Comparison of ENCODE assay signal across 29 cellular contexts in the genomic region with DNA sequence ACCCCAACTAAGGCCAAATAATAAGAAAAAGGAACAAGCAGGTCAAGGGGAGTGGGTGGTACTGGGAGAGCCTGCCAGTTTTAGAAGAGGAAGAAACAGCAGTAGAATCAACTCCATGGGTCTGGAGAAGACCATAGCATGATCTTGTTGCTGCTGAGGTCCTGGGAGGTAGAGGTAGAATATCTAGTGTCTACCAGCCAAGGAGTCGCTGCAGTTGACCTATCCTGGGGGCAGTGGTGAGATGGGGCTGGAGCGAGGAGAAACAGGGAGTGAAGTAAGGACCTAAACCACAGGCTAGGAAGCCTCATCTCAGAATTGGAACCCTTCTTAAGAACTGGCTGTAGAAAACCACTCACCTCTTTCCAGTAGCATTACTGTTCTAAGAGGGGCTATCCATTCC. TPM values are rescaled to one million over a fixed set of nuclear protein-coding genes. Genes with fewer than 3 reads are reported as not detected.
DNase-seq lines count a peak whose midpoint lies in the region; ATAC-seq and TF ChIP-seq lines count a peak whose summit lies in the region.
"Had no signal": no experiment of that assay in that cellular context is flagged by ENCODE, and none has a peak within 500 bp of the region (broad histone marks: within the 10 kb centered on the region; RNA-seq: fewer than 3 reads in every experiment).

No MANE protein-coding gene starts in this region.

- no peak for TF ChIP-seq CTCF in right atrium auricular region (IDR thresholded peaks at IDR 0.05)
- TF ChIP-seq CTCF in heart right ventricle (IDR thresholded peaks at IDR 0.05), result no peak
- no peak for TF ChIP-seq CTCF in spleen (IDR thresholded peaks at IDR 0.05 in 8 of 11, conservative IDR thresholded peaks at IDR 0.05 in 3 of 11)
- no peak for TF ChIP-seq CTCF in testis (IDR thresholded peaks at IDR 0.05)

- H2BK5ac ChIP-seq in mesenchymal stem cell (ENCODE audit: low read depth, low read length, poor library complexity, severe bottlenecking), result no peak overlapping the region

- peak; percentile 56 for DNase-seq in right atrium auricular region (ENCODE audit: low spot score)
- no peak for DNase-seq in heart right ventricle
- DNase-seq in spleen, result no peak
- DNase-seq in testis, result no peak
- DNase-seq in effector CD4-positive, alpha-beta T cell, result no peak
- DNase-seq in mesenchymal stem cell, result no peak
- DNase-seq: AML-193; CD4-positive, alpha-beta memory T cell; COR-L47; DMS 273 treated with DMSO at 0.1 percent for 48 hours; DMS79; EL; GDM1; GOT3; HCEC 1CT; IMR-90; KG1; MM.1S; NCI-H2029 treated with DMSO at 0.1 percent for 48 hours; NCI-H2227 treated with DMSO at 0.1 percent for 48 hours; NCI-H526 treated with DMSO at 0.1 percent for 48 hours; SHP77 treated with DMSO at 0.1 percent for 48 hours had no signal

- WGBS in heart right ventricle, 2 donors, result 89 to 93% methylated on average over 2 of the region's 2 CpGs
- 76 to 90% (median 88%) methylated on average over 2 of the region's 2 CpGs for WGBS in spleen, 5 donors
- 77 to 98% methylated on average over 2 of the region's 2 CpGs for WGBS in testis, 2 donors
- WGBS in mesenchymal stem cell, result 88% methylated on average over 1 of the region's 2 CpGs

- H3K4me1 ChIP-seq in right atrium auricular region (peaks cover 0 to 56% of the 10 kb centered on the region in 2 donors), heart right ventricle (peaks cover 5 to 78% (median 42%) of the 10 kb centered on the region in 9 donors), spleen (peaks cover 4 to 99% (median 59%) of the 10 kb centered on the region in 6 donors), testis (peaks cover 28% of the 10 kb centered on the region), mesenchymal stem cell (ENCODE audit: control insufficient read depth, insufficient read depth, low read depth, low read length) (no peaks in the 10 kb centered on the region)
- H3K4me1 ChIP-seq: A549 had no signal

- H3K4me2 ChIP-seq in mesenchymal stem cell (ENCODE audit: low read length, poor library complexity, severe bottlenecking), result no peak overlapping the region
- H3K4me2 ChIP-seq: A549 had no signal

- no peak overlapping the region for H2BK120ac ChIP-seq in mesenchymal stem cell (ENCODE audit: low read depth, low read length)

- no peaks in the 10 kb centered on the region for H3K9me3 Mint-ChIP-seq in dendritic cell treated with granulocyte-macrophage colony-stimulating factor and Interleukin-4, amounts not matched to agents 40 ng/mL and 50 ng/mL, for 4 days
- H3K9me3 Mint-ChIP-seq: CD4-positive, alpha-beta memory T cell had no signal

- H3K9me3 ChIP-seq in right atrium auricular region (no peaks in the 10 kb centered on the region), heart right ventricle (no peaks in the 10 kb centered on the region), spleen (no peaks in the 10 kb centered on the region), testis (no peaks in the 10 kb centered on the region), mesenchymal stem cell (ENCODE audit: control insufficient read depth, low read length) (no peaks in the 10 kb centered on the region)
- H3K9me3 ChIP-seq: A549; BLaER1 treated with 17β-estradiol and CSF1 and Interleukin-3, amounts not matched to agents 10 nM and 100 nM had no signal

- no peak overlapping the region for H2AFZ ChIP-seq in mesenchymal stem cell (ENCODE audit: low read depth, low read length)

- no peaks in the 10 kb centered on the region for H3K79me1 ChIP-seq in mesenchymal stem cell (replicated peaks; ENCODE audit: low read length, poor library complexity, severe bottlenecking)

- no peak for ATAC-seq in heart right ventricle
- ATAC-seq: A549, GM12878, Panc1 had no signal

- H3K27me3 Mint-ChIP-seq in dendritic cell treated with granulocyte-macrophage colony-stimulating factor and Interleukin-4, amounts not matched to agents 40 ng/mL and 50 ng/mL, for 4 days, result peaks cover 8% of the 10 kb centered on the region

- no peak for TF ChIP-seq POLR2A in spleen (IDR thresholded peaks at IDR 0.05)
- TF ChIP-seq POLR2A in testis (IDR thresholded peaks at IDR 0.05), result no peak

- H3K4me1 Mint-ChIP-seq in dendritic cell treated with granulocyte-macrophage colony-stimulating factor and Interleukin-4, amounts not matched to agents 40 ng/mL and 50 ng/mL, for 4 days (ENCODE audit: low read depth), result peaks cover 60% of the 10 kb centered on the region
- H3K4me1 Mint-ChIP-seq: CD4-positive, alpha-beta memory T cell had no signal

- H3K36me3 Mint-ChIP-seq in dendritic cell treated with granulocyte-macrophage colony-stimulating factor and Interleukin-4, amounts not matched to agents 40 ng/mL and 50 ng/mL, for 4 days (ENCODE audit: low read depth), result no peaks in the 10 kb centered on the region
- H3K36me3 Mint-ChIP-seq: CD4-positive, alpha-beta memory T cell had no signal

- no peak overlapping the region for H3K4ac ChIP-seq in mesenchymal stem cell (ENCODE audit: low read depth in 1 of 2, low read length in 2 of 2)

- no peak overlapping the region for H3K9ac ChIP-seq in mesenchymal stem cell (ENCODE audit: low read length)
- H3K9ac ChIP-seq: BLaER1 treated with 17β-estradiol and CSF1 and Interleukin-3, amounts not matched to agents 10 nM and 100 nM had no signal

- H3K27me3 ChIP-seq in right atrium auricular region (no peaks in the 10 kb centered on the region), heart right ventricle (peaks cover 0 to 8% (median 0%) of the 10 kb centered on the region in 7 donors), spleen (replicated peaks in 1 of 7) (peaks cover 0 to 4% (median 0%) of the 10 kb centered on the region in 7 donors), testis (no peaks in the 10 kb centered on the region), mesenchymal stem cell (ENCODE audit: control insufficient read depth in 1 of 2, insufficient read depth in 1 of 2, low read length in 2 of 2) (peaks cover 0 to 18% of the 10 kb centered on the region in 2 experiments)
- H3K27me3 ChIP-seq: BLaER1 treated with 17β-estradiol and CSF1 and Interleukin-3, amounts not matched to agents 10 nM and 100 nM had no signal

- peak overlapping the region; percentile 85 for H3K27ac Mint-ChIP-seq in dendritic cell treated with granulocyte-macrophage colony-stimulating factor and Interleukin-4, amounts not matched to agents 40 ng/mL and 50 ng/mL, for 4 days

- peak overlapping the region; percentile 59 for H3K4me3 Mint-ChIP-seq in dendritic cell treated with granulocyte-macrophage colony-stimulating factor and Interleukin-4, amounts not matched to agents 40 ng/mL and 50 ng/mL, for 4 days
- H3K4me3 Mint-ChIP-seq: CD4-positive, alpha-beta memory T cell had no signal

- H3K36me3 ChIP-seq in right atrium auricular region, result peaks cover 5% of the 10 kb centered on the region
- H3K36me3 ChIP-seq in heart right ventricle, result peaks cover 0 to 81% (median 0%) of the 10 kb centered on the region in 9 donors
- H3K36me3 ChIP-seq in spleen, result peaks cover 0 to 51% (median 0%) of the 10 kb centered on the region in 6 donors
- H3K36me3 ChIP-seq in testis (ENCODE audit: low read depth, missing control alignments), result no peaks in the 10 kb centered on the region
- H3K36me3 ChIP-seq in mesenchymal stem cell (ENCODE audit: control insufficient read depth in 1 of 2, insufficient read depth in 2 of 2, low read depth in 1 of 2, low read length in 2 of 2), result peaks cover 0 to 9% of the 10 kb centered on the region in 2 experiments
- H3K36me3 ChIP-seq: BLaER1 treated with 17β-estradiol and CSF1 and Interleukin-3, amounts not matched to agents 10 nM and 100 nM had no signal

- H2AK5ac ChIP-seq in mesenchymal stem cell (ENCODE audit: low read length, severe bottlenecking), result no peak overlapping the region

- intact Hi-C loops in heart right ventricle (cut with DNase I), result no loop called here
- intact Hi-C loops in dendritic cell treated with granulocyte-macrophage colony-stimulating factor and Interleukin-4, amounts not matched to agents 40 ng/mL and 50 ng/mL, for 4 days (cut with micrococcal nuclease), result loop anchor here (1.0 kb wide), 1 partner anchor 13 kb away; no protein-coding TSS in a partner anchor
- intact Hi-C loops in spleen (cut with DNase I; ENCODE audit: low total_unique reads), result no loop called here
- intact Hi-C loops in testis (cut with DNase I; ENCODE audit: low total_unique reads), result no loop called here

- no peak overlapping the region for H2BK12ac ChIP-seq in mesenchymal stem cell (ENCODE audit: low read length in 2 of 2)

- no peak overlapping the region for H2BK15ac ChIP-seq in mesenchymal stem cell (ENCODE audit: low read depth, poor library complexity, severe bottlenecking)

- no peak overlapping the region for H3K14ac ChIP-seq in mesenchymal stem cell (ENCODE audit: low read length in 2 of 2)

- no peak overlapping the region for H3K4me3 ChIP-seq in right atrium auricular region
- no peak overlapping the region for H3K4me3 ChIP-seq in heart right ventricle
- no peak overlapping the region for H3K4me3 ChIP-seq in spleen
- no peak overlapping the region for H3K4me3 ChIP-seq in testis
- H3K4me3 ChIP-seq in mesenchymal stem cell (ENCODE audit: insufficient read depth in 1 of 2, low read depth in 1 of 2, low read length in 2 of 2), result no peak overlapping the region
- H3K4me3 ChIP-seq: A549; BLaER1 treated with 17β-estradiol and CSF1 and Interleukin-3, amounts not matched to agents 10 nM and 100 nM; GM12878 had no signal

- no peak overlapping the region for H4K8ac ChIP-seq in mesenchymal stem cell (ENCODE audit: low read length)

- H3K27ac ChIP-seq in right atrium auricular region (no peak overlapping the region), heart right ventricle (peak overlapping the region in 2 of 10 donors; percentile 26 to 95), spleen (peak overlapping the region in 5 of 8 donors; percentile 11 to 42 (median 32)), testis (peak overlapping the region in 1 of 2 donors; percentile 8), mesenchymal stem cell (ENCODE audit: low read length, poor library complexity, severe bottlenecking) (no peak overlapping the region)
- H3K27ac ChIP-seq: A549, RWPE1 had no signal

- no peak overlapping the region for H3K23ac ChIP-seq in mesenchymal stem cell (ENCODE audit: low read length in 2 of 2)

- no peak overlapping the region for H3K18ac ChIP-seq in mesenchymal stem cell (ENCODE audit: low read depth in 1 of 2, low read length in 2 of 2)

- no peak overlapping the region for H4K91ac ChIP-seq in mesenchymal stem cell (ENCODE audit: low read length)

RNA-seq across cellular contexts. Expression of gene ROBO4, which starts 8.0 kb away (rescaled TPM):
- total RNA-seq in right atrium auricular region (10 to 100 TPM; 16.2 to 21.6 TPM), heart right ventricle (10 to 100 TPM; 14.2 to 42.6 (median 22.0) TPM), spleen (100 to 1,000 TPM in 6 of 7 donors, 10 to 100 TPM in 1; 96.9 to 246 (median 147) TPM), testis (1 to 10 TPM; 5.7 to 8.4 TPM)
- polyA plus RNA-seq in heart right ventricle (10 to 100 TPM; 17.9 to 39.1 TPM), spleen (10 to 100 TPM in 2 of 3 donors, 1 to 10 TPM in 1; 6.7 to 53.2 (median 24.9) TPM), testis (ENCODE audit: insufficient read depth, low read depth, low replicate concordance) (7.0 TPM)
- 0.17 TPM for polyA plus RNA-seq in mesenchymal stem cell (2013, experiment 1 of 2)
- 0.22 TPM for polyA plus RNA-seq in mesenchymal stem cell (2013, experiment 2 of 2)
- total RNA-seq: CD4-positive, alpha-beta memory T cell; GM12878; NCI-H460 had no signal
- polyA plus RNA-seq: A549; CD4-positive, alpha-beta memory T cell; GM12878 had no signal

RNA-seq across cellular contexts. Expression of gene ROBO3, which starts 24.5 kb away (rescaled TPM):
- total RNA-seq in right atrium auricular region (10 to 100 TPM in 1 of 2 donors, 1 to 10 TPM in 1; 6.4 to 10.1 TPM), heart right ventricle (1 to 10 TPM; 1.5 to 7.8 (median 3.6) TPM), spleen (10 to 100 TPM; 13.2 to 35.0 (median 25.0) TPM), testis (10 to 100 TPM; 11.8 to 31.6 TPM)
- polyA plus RNA-seq in heart right ventricle (10 to 100 TPM in 1 of 2 donors, 1 to 10 TPM in 1; 4.9 to 19.8 TPM), spleen (10 to 100 TPM; 15.5 to 43.2 (median 25.9) TPM), testis (ENCODE audit: insufficient read depth, low read depth, low replicate concordance) (12.9 TPM)
- polyA plus RNA-seq in mesenchymal stem cell (2013, experiment 1 of 2), result 14.9 TPM
- 14.9 TPM for polyA plus RNA-seq in mesenchymal stem cell (2013, experiment 2 of 2)

RNA-seq across cellular contexts. Expression of gene HEPN1, which starts 29.4 kb away (rescaled TPM):
- total RNA-seq in right atrium auricular region (not detected), heart right ventricle (not detected), spleen (under 1 TPM in 1 of 7 donors, not detected in 6; 0.25 TPM), testis (not detected)
- polyA plus RNA-seq in heart right ventricle (under 1 TPM in 1 of 2 donors, not detected in 1; 0.03 TPM), spleen (not detected), testis (ENCODE audit: insufficient read depth, low read depth, low replicate concordance) (not detected)
- not detected for polyA plus RNA-seq in mesenchymal stem cell (2013, experiment 1 of 2)
- polyA plus RNA-seq in mesenchymal stem cell (2013, experiment 2 of 2), result not detected
- total RNA-seq: CD4-positive, alpha-beta memory T cell; GM12878; IMR-90; NCI-H460 had no signal
- polyA plus RNA-seq: A549; CD4-positive, alpha-beta memory T cell; GM12878; IMR-90 had no signal

RNA-seq across cellular contexts. Expression of gene HEPACAM, which starts 46.2 kb away (rescaled TPM):
- under 1 TPM in 1 of 2 donors, not detected in 1; 0.83 TPM for total RNA-seq in right atrium auricular region
- total RNA-seq in heart right ventricle, result 1 to 10 TPM in 1 of 10 donors, under 1 TPM in 7, not detected in 2; 0.12 to 1.3 (median 0.35) TPM
- polyA plus RNA-seq in heart right ventricle, result under 1 TPM; 0.22 to 0.52 TPM
- total RNA-seq in spleen, result 1 to 10 TPM in 1 of 7 donors, not detected in 6; 2.7 TPM
- polyA plus RNA-seq in spleen, result under 1 TPM; 0.04 to 0.38 (median 0.22) TPM
- under 1 TPM; 0.24 to 0.25 TPM for total RNA-seq in testis
- 0.75 TPM for polyA plus RNA-seq in testis (ENCODE audit: insufficient read depth, low read depth, low replicate concordance)
- polyA plus RNA-seq in mesenchymal stem cell (2013, experiment 1 of 2), result not detected
- polyA plus RNA-seq in mesenchymal stem cell (2013, experiment 2 of 2), result not detected
- total RNA-seq: CD4-positive, alpha-beta memory T cell; GM12878; NCI-H460 had no signal
- polyA plus RNA-seq: A549; CD4-positive, alpha-beta memory T cell had no signal

Comparison
In these comparisons a context has a peak if more than half of its experiments do, and no peak if none do; other contexts are left out.
1. H3K27ac ChIP-seq: peak in spleen (5 of 8); none in right atrium auricular region (0 of 2) and mesenchymal stem cell (single experiment).